ENCODE assay signal across 20 cellular contexts in the genomic region with DNA sequence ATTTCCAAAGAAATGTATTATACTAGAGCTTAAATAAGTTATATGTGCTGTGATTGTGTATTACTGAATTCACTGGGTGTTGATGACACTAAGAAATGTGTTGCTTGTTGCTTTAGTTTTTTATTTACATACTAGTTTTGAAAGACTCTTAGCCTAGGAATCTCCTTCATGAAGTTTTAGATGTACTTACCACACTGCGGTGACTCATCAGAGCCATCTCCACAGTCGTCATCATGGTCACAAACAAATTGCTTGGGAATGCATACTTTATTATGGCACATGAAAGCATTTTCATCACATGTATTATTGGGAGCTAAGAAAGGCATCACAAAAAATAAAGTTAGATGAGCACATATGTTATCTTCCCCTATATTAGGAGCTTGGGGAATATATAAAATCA.
DNase-seq lines count a peak whose midpoint lies in the region; ATAC-seq and TF ChIP-seq lines count a peak whose summit lies in the region.
"Had no signal": no experiment of that assay in that cellular context is flagged by ENCODE, and none has a peak within 500 bp of the region (broad histone marks: within the 10 kb centered on the region; RNA-seq: fewer than 3 reads in every experiment).

No MANE protein-coding gene starts in this region.

- no TSS peak for BruUV-seq in PC-3 (replicated peaks; lab: Mats Ljungman, UMichigan)

- CTCF ChIA-PET in PC-3 (lab: Charles Lee): no interaction called here

- H3K9me3 ChIP-seq in PC-3 (ENCODE audit: low read length): no peaks in the 10 kb centered on the region
- no peaks in the 10 kb centered on the region for H3K9me3 ChIP-seq in spleen
- H3K9me3 ChIP-seq in heart right ventricle: no peaks in the 10 kb centered on the region
- H3K9me3 ChIP-seq: stomach had no signal

- H3K4me3 ChIP-seq in PC-3 (ENCODE audit: low read length): no peak overlapping the region
- H3K4me3 ChIP-seq in spleen: no peak overlapping the region
- H3K4me3 ChIP-seq in heart right ventricle: no peak overlapping the region
- H3K4me3 ChIP-seq: stomach had no signal

- no peaks in the 10 kb centered on the region for H3K9me2 ChIP-seq in PC-3 (replicated peaks; ENCODE audit: low read length)

- H3K79me2 ChIP-seq in PC-3 (ENCODE audit: low read length): no peaks in the 10 kb centered on the region
- H3K79me2 ChIP-seq: parathyroid adenoma had no signal

- no peak overlapping the region for H2AFZ ChIP-seq in PC-3 (ENCODE audit: low read length)
- H2AFZ ChIP-seq: parathyroid adenoma had no signal

- TF ChIP-seq POLR2A in spleen (IDR thresholded peaks at IDR 0.05): no peak

- peaks cover 4% of the 10 kb centered on the region for H3F3A ChIP-seq in PC-3 (ENCODE audit: low read length, unreplicated experiment)

- WGBS in spleen, 5 donors: 87 to 95% (median 91%) methylated on average over 2 of the region's 2 CpGs
- 87 to 91% methylated on average over 2 of the region's 2 CpGs for WGBS in heart right ventricle, 2 donors

- no peak overlapping the region for H3K9ac ChIP-seq in PC-3 (ENCODE audit: low read length)
- H3K9ac ChIP-seq: parathyroid adenoma had no signal

- H3K4me1 ChIP-seq in PC-3 (ENCODE audit: insufficient read depth, low read length) (peaks cover 23% of the 10 kb centered on the region), spleen (no peaks in the 10 kb centered on the region), heart right ventricle (no peaks in the 10 kb centered on the region)
- H3K4me1 ChIP-seq: parathyroid adenoma had no signal

- 0 out of 2 replicates have a peak overlapping the region, but pooled peaks have one; percentile 4 for H3K4me2 ChIP-seq in PC-3 (ENCODE audit: low read length)

- DNase-seq in ELR (ENCODE audit: low read depth) (peak; percentile 95), PC-3 (peak; percentile 73), epidermal melanocyte (ENCODE audit: insufficient read length, low spot score) (peak; percentile 23), non-pigmented ciliary epithelial cell (ENCODE audit: low read depth) (peak; percentile 90), spleen (no peak), heart right ventricle (no peak)
- no peak for DNase-seq in activated naive CD4-positive, alpha-beta T cell (lab: John Stamatoyannopoulos, UW)
- DNase-seq: activated CD8-positive, alpha-beta memory T cell treated with anti-CD3 and anti-CD28 coated beads, Interleukin-2, amount 10 ng/mL, durations not matched to agents 7 days and 5 days; activated naive CD4-positive, alpha-beta T cell treated with anti-CD3 and anti-CD28 coated beads for 36 hours; CD4-positive, alpha-beta memory T cell; central memory CD4-positive, alpha-beta T cell; endodermal cell; left colon; NCI-H2029; NCI-H526 treated with DMSO at 0.1 percent for 48 hours; RPMI8226; stomach; T-helper 17 cell had no signal

- H3K36me3 ChIP-seq in PC-3 (ENCODE audit: low read depth, low read length): no peaks in the 10 kb centered on the region
- no peaks in the 10 kb centered on the region for H3K36me3 ChIP-seq in spleen
- no peaks in the 10 kb centered on the region for H3K36me3 ChIP-seq in heart right ventricle
- H3K36me3 ChIP-seq: stomach had no signal

- no peak for TF ChIP-seq CTCF in PC-3 (conservative IDR thresholded peaks at IDR 0.05; ENCODE audit: low read depth, low read length)
- TF ChIP-seq CTCF in spleen (IDR thresholded peaks at IDR 0.05 in 8 of 11, conservative IDR thresholded peaks at IDR 0.05 in 3 of 11): no peak
- TF ChIP-seq CTCF in heart right ventricle (IDR thresholded peaks at IDR 0.05): no peak

- no peaks in the 10 kb centered on the region for H4K20me1 ChIP-seq in PC-3 (ENCODE audit: low read length)

- POLR2A ChIA-PET in PC-3 (lab: Charles Lee; ENCODE audit: unreplicated experiment): interaction anchor here (0.7 kb wide), 1 partner anchor 46 kb away, joined by 4 read pairs; no protein-coding TSS in a partner anchor

- H3K27me3 ChIP-seq in PC-3 (ENCODE audit: low read length) (no peaks in the 10 kb centered on the region), spleen (replicated peaks in 1 of 7) (no peaks in the 10 kb centered on the region), heart right ventricle (no peaks in the 10 kb centered on the region)
- H3K27me3 ChIP-seq: stomach had no signal

- ATAC-seq in PC-3 (0 out of 2 replicates have a peak, but pooled peaks have one; percentile 14), HG02884 (IDR thresholded peaks at IDR 0.05; ENCODE audit: unreplicated experiment) (no peak), heart right ventricle (no peak)
- ATAC-seq: activated CD8-positive, alpha-beta memory T cell treated with anti-CD3 and anti-CD28 coated beads, Interleukin-2, amount 10 ng/mL, durations not matched to agents 7 days and 5 days; left colon; T-helper 17 cell had no signal

- intact Hi-C loops in PC-3 (cut with micrococcal nuclease): loop anchor here (10.0 kb wide), 2 partner anchors 118 to 298 kb away; no protein-coding TSS in a partner anchor
- intact Hi-C loops in spleen (cut with DNase I; ENCODE audit: low total_unique reads): no loop called here
- intact Hi-C loops in heart right ventricle (cut with DNase I): no loop called here

- H3K27ac ChIP-seq in PC-3 (ENCODE audit: low read length) (peak overlapping the region; percentile 53), spleen (no peak overlapping the region), heart right ventricle (no peak overlapping the region)
- H3K27ac ChIP-seq: parathyroid adenoma, stomach had no signal

Comparison
In these comparisons a context has a peak if more than half of its experiments do, and no peak if none do; other contexts are left out.
1. DNase-seq: peak in ELR (single experiment), PC-3 (single experiment), epidermal melanocyte (single experiment) and non-pigmented ciliary epithelial cell (single experiment); none in spleen (single experiment), heart right ventricle (0 of 2) and activated naive CD4-positive, alpha-beta T cell (0 of 4).